In genomic region chr11:3020011-3020410, GRCh38 we compare ENCODE assay signal across 17 cellular contexts.
"Had no signal": no experiment of that assay in that cellular context is flagged by ENCODE, and none has a peak within 500 bp of the region (broad histone marks: within the 10 kb centered on the region; RNA-seq: fewer than 3 reads in every experiment).

No MANE protein-coding gene starts in this region.

- H3K9me3 Mint-ChIP-seq: activated CD4-positive, alpha-beta T cell treated with anti-CD3 and anti-CD28 coated beads, Interleukin-2, amount 10 ng/mL, durations not matched to agents 24 days and 14 days; mesothelial cell of epicardium; nephron had no signal

- H3K27ac Mint-ChIP-seq: mesothelial cell of epicardium, nephron had no signal

- H3K27me3 ChIP-seq: ascending aorta, right atrium auricular region, tibial artery, uterus had no signal

- H3K4me1 Mint-ChIP-seq: mesothelial cell of epicardium had no signal

- H3K9ac ChIP-seq: SK-N-SH had no signal

- H3K4me2 ChIP-seq: SK-N-SH had no signal

- H3K27ac ChIP-seq: ascending aorta, coronary artery, right atrium auricular region, tibial artery, uterus had no signal

- H3K4me3 Mint-ChIP-seq: activated CD4-positive, alpha-beta T cell treated with anti-CD3 and anti-CD28 coated beads, Interleukin-2, amount 10 ng/mL, durations not matched to agents 24 days and 14 days; mesothelial cell of epicardium; nephron had no signal

- FAIRE-seq: endometrium, keratinocyte had no signal

- H3K9me3 ChIP-seq: ascending aorta, right atrium auricular region, SK-N-SH, tibial artery, uterus had no signal

- H3K4me3 ChIP-seq: ascending aorta, coronary artery, right atrium auricular region, tibial artery, uterus had no signal

- H3K36me3 ChIP-seq: uterus had no signal

- H3K27me3 Mint-ChIP-seq: activated CD4-positive, alpha-beta T cell treated with anti-CD3 and anti-CD28 coated beads, Interleukin-2, amount 10 ng/mL, durations not matched to agents 24 days and 14 days had no signal

- DNase-seq: activated CD4-positive, alpha-beta T cell treated with anti-CD3 and anti-CD28 coated beads, Interleukin-2, amount 10 ng/mL, durations not matched to agents 24 days and 14 days; activated naive CD4-positive, alpha-beta T cell treated with Interleukin-2 at 50 U/mL for 16 hours; erythroblast; foreskin melanocyte; glutamatergic neuron; nucleus accumbens; SK-N-SH; T1000; tibial artery; uterus had no signal

- H3K4me1 ChIP-seq: uterus had no signal
